In the genomic region with DNA sequence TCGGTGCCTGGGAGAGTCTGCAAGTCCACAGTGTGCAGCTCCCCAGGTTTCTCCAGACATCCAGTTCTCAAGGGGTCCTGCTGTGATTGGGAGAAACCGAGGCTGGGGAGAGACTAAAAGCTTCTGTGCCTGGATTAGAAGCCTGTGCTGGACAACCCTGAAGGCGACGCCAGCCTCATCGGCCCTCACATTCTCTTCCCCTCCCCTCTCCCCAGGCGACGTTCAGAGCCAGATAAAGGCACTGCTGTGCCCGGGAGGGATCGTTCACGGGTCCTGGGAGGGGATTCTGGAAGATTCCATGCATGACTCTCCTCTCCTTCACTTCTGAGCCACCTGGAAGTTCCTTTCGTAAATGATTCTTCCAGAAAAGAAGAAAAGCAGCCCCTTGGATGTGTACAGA, we compare ENCODE assay signal across 13 cellular contexts.
DNase-seq lines count a peak whose midpoint lies in the region; TF ChIP-seq lines count a peak whose summit lies in the region.
"Had no signal": no experiment of that assay in that cellular context is flagged by ENCODE, and none has a peak within 500 bp of the region (broad histone marks: within the 10 kb centered on the region; RNA-seq: fewer than 3 reads in every experiment).

No MANE protein-coding gene starts in this region.

- DNase-seq in caudate nucleus (lab: John Stamatoyannopoulos, UW) = no peak
- no peak for DNase-seq in dorsolateral prefrontal cortex
- DNase-seq in osteoblast (ENCODE audit: insufficient read length, low spot score, missing footprints) = peak; percentile 75
- DNase-seq in GDM1 (lab: John Stamatoyannopoulos, UW) = no peak
- DNase-seq in NCI-H1105 treated with DMSO at 0.1 percent for 48 hours (lab: John Stamatoyannopoulos, UW) = no peak
- DNase-seq in ecto neural progenitor cell (ENCODE audit: low spot score) = no peak
- DNase-seq: ACHN; BE2C; C1 segment of cervical spinal cord; Caco-2; CD4-positive, alpha-beta T cell; GM23248 had no signal

- H3K4me3 ChIP-seq in dorsolateral prefrontal cortex (no peak overlapping the region), osteoblast (ENCODE audit: insufficient read depth, low read length) (no peak overlapping the region)
- H3K4me3 ChIP-seq: GM23248, HAP-1 had no signal

- H3K79me2 ChIP-seq in osteoblast (ENCODE audit: insufficient read depth, low read length) = no peaks in the 10 kb centered on the region

- no peaks in the 10 kb centered on the region for H4K20me1 ChIP-seq in osteoblast (ENCODE audit: insufficient read depth, low read length)

- intact Hi-C loops in dorsolateral prefrontal cortex (cut with DNase I) = no loop called here

- no peak overlapping the region for H2AFZ ChIP-seq in osteoblast (ENCODE audit: low read length)
- H2AFZ ChIP-seq: GM23248 had no signal

- no peaks in the 10 kb centered on the region for H3K36me3 ChIP-seq in osteoblast (ENCODE audit: insufficient read depth, low read length)
- H3K36me3 ChIP-seq: BE2C, HAP-1 had no signal

- no peak overlapping the region for H3K4me2 ChIP-seq in osteoblast (ENCODE audit: insufficient read depth, low read length)

- no peaks in the 10 kb centered on the region for H3K9me3 ChIP-seq in osteoblast (ENCODE audit: low read depth, low read length)
- H3K9me3 ChIP-seq: BE2C, Caco-2, HAP-1 had no signal

- H3K4me1 ChIP-seq in osteoblast (ENCODE audit: insufficient read depth, low read length) = no peaks in the 10 kb centered on the region
- H3K4me1 ChIP-seq: Caco-2, HAP-1 had no signal

- peaks cover 0 to 7% (median 0%) of the 10 kb centered on the region in 45 donors for H3K27me3 ChIP-seq in dorsolateral prefrontal cortex
- H3K27me3 ChIP-seq in osteoblast (ENCODE audit: insufficient read depth, low read length) = peaks cover 50% of the 10 kb centered on the region
- H3K27me3 ChIP-seq: BE2C had no signal

- H3K27ac ChIP-seq in caudate nucleus (ENCODE audit: low read depth, low read length) (peak overlapping the region; percentile 45), dorsolateral prefrontal cortex (peak overlapping the region in 35 of 59 donors; percentile 2 to 99 (median 63)), osteoblast (ENCODE audit: low read depth, low read length) (no peak overlapping the region)
- H3K27ac ChIP-seq: GM23248 had no signal

- TF ChIP-seq CTCF in dorsolateral prefrontal cortex (IDR thresholded peaks at IDR 0.05 in 54 of 56, conservative IDR thresholded peaks at IDR 0.05 in 2 of 56; ENCODE audit: low read depth in 1 of 56, partially characterized antibody in 56 of 56) = no peak
- TF ChIP-seq CTCF in osteoblast (IDR thresholded peaks at IDR 0.05; ENCODE audit: extremely low read depth, low read depth, low read length) = no peak
